Comparison of ENCODE assay signal across 1 cellular context in the genomic region with DNA sequence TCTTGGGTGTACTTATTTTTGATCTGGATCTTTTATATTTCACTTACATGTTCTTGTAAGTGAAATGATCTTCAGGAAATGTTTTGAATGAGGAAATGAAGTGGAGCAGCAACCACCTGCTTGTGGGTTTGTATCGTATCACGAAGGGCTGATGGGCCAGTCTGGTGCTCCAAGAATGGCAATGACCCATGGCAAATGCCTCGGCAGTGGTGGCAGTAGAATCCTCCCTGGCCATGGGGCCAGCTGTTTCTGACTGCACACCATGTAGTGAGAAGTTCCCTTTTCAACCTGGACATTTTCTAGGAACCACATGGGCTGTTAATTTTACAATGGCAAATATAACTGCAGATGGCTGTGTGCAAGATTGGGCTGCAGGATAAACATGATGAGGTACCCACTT.
TF ChIP-seq lines count a peak whose summit lies in the region.

No MANE protein-coding gene starts in this region.

TF ChIP-seq in GM23338, 12 proteins besides CTCF, POLR2A, EP300 and RAD21:
- TF ChIP-seq JUNB (IDR thresholded peaks at IDR 0.05; ENCODE audit: unreplicated experiment): no peak
